In genomic region chr6:158283304-158284005, GRCh38 we compare ENCODE assay signal across 8 cellular contexts. TPM values are rescaled to one million over a fixed set of nuclear protein-coding genes. Genes with fewer than 3 reads are reported as not detected.
A peak's percentile ranks its signal among the peaks of the same experiment; 100 is the strongest.
DNase-seq lines count a peak whose midpoint lies in the region; ATAC-seq and TF ChIP-seq lines count a peak whose summit lies in the region.

No MANE protein-coding gene starts in this region.

- H3K9me3 ChIP-seq in right cardiac atrium (ENCODE audit: control insufficient read depth, low read length) (no peaks in the 10 kb centered on the region), tibial artery (no peaks in the 10 kb centered on the region)

- CTCF ChIA-PET in activated naive CD4-positive, alpha-beta T cell treated with anti-CD3 and anti-CD28 coated beads, Interleukin-2, amount 10 ng/mL, durations not matched to agents 7 days and 5 days (lab: Charles Lee): interaction anchor here (1.8 kb wide), 1 partner anchor 63 kb away, joined by 5 read pairs; no protein-coding TSS in a partner anchor
- CTCF ChIA-PET in activated CD4-positive, alpha-beta memory T cell treated with anti-CD3 and anti-CD28 coated beads for 36 hours (lab: Charles Lee): no interaction called here

- H3K4me1 ChIP-seq in right cardiac atrium (ENCODE audit: control insufficient read depth, insufficient read depth, low read length) (peaks cover 9% of the 10 kb centered on the region), tibial artery (peaks cover 0 to 33% (median 19%) of the 10 kb centered on the region in 4 donors)

- TF ChIP-seq CTCF in tibial artery (IDR thresholded peaks at IDR 0.05): no peak

- H3K27me3 ChIP-seq in right cardiac atrium (ENCODE audit: control insufficient read depth, insufficient read depth): no peaks in the 10 kb centered on the region
- no peaks in the 10 kb centered on the region for H3K27me3 ChIP-seq in tibial artery

- no peaks in the 10 kb centered on the region for H3K27me3 Mint-ChIP-seq in activated naive CD4-positive, alpha-beta T cell treated with anti-CD3 and anti-CD28 coated beads, Interleukin-2, amount 10 ng/mL, durations not matched to agents 7 days and 5 days
- H3K27me3 Mint-ChIP-seq in activated CD4-positive, alpha-beta memory T cell treated with anti-CD3 and anti-CD28 coated beads for 36 hours: no peaks in the 10 kb centered on the region

- peak overlapping the region; percentile 47 for H3K27ac Mint-ChIP-seq in activated naive CD4-positive, alpha-beta T cell treated with anti-CD3 and anti-CD28 coated beads, Interleukin-2, amount 10 ng/mL, durations not matched to agents 7 days and 5 days
- peak overlapping the region; percentile 28 for H3K27ac Mint-ChIP-seq in activated CD4-positive, alpha-beta memory T cell treated with anti-CD3 and anti-CD28 coated beads for 36 hours

- POLR2A ChIA-PET in activated CD4-positive, alpha-beta memory T cell treated with anti-CD3 and anti-CD28 coated beads for 36 hours (lab: Charles Lee): no interaction called here

- DNase-seq in activated naive CD4-positive, alpha-beta T cell treated with anti-CD3 and anti-CD28 coated beads, Interleukin-2, amount 10 ng/mL, durations not matched to agents 7 days and 5 days: peak; percentile 29
- no peak for DNase-seq in activated naive CD4-positive, alpha-beta T cell treated with anti-CD3 and anti-CD28 coated beads, Interleukin-2, amount 50 U/mL, for 16 hours
- DNase-seq in activated CD4-positive, alpha-beta memory T cell treated with anti-CD3 and anti-CD28 coated beads for 36 hours: peak; percentile 50
- DNase-seq in right cardiac atrium (peak in 1 of 3 donors; percentile 50), tibial artery (no peak), GF-D8 (lab: John Stamatoyannopoulos, UW) (no peak), SKM-1 treated with dmso at 0.1 percent for 144 hours (lab: John Stamatoyannopoulos, UW; ENCODE audit: unreplicated experiment) (no peak)

- no peaks in the 10 kb centered on the region for H3K9me3 Mint-ChIP-seq in activated naive CD4-positive, alpha-beta T cell treated with anti-CD3 and anti-CD28 coated beads, Interleukin-2, amount 10 ng/mL, durations not matched to agents 7 days and 5 days
- H3K9me3 Mint-ChIP-seq in activated CD4-positive, alpha-beta memory T cell treated with anti-CD3 and anti-CD28 coated beads for 36 hours: no peaks in the 10 kb centered on the region

- ATAC-seq in right cardiac atrium (peak; percentile 53 to 65), GM19395 (IDR thresholded peaks at IDR 0.05; ENCODE audit: unreplicated experiment) (no peak)

- H3K36me3 ChIP-seq in tibial artery: no peaks in the 10 kb centered on the region

- 58% methylated on average over 4 of the region's 4 CpGs for whole genome bisulfite sequencing in right cardiac atrium

- no peak overlapping the region for H3K4me3 Mint-ChIP-seq in activated naive CD4-positive, alpha-beta T cell treated with anti-CD3 and anti-CD28 coated beads, Interleukin-2, amount 10 ng/mL, durations not matched to agents 7 days and 5 days
- H3K4me3 Mint-ChIP-seq in activated CD4-positive, alpha-beta memory T cell treated with anti-CD3 and anti-CD28 coated beads for 36 hours: peak overlapping the region; percentile 1

- H3K4me1 Mint-ChIP-seq in activated naive CD4-positive, alpha-beta T cell treated with anti-CD3 and anti-CD28 coated beads, Interleukin-2, amount 10 ng/mL, durations not matched to agents 7 days and 5 days: peaks cover 41% of the 10 kb centered on the region
- peaks cover 37% of the 10 kb centered on the region for H3K4me1 Mint-ChIP-seq in activated CD4-positive, alpha-beta memory T cell treated with anti-CD3 and anti-CD28 coated beads for 36 hours (ENCODE audit: low read depth)

- H3K27ac ChIP-seq in right cardiac atrium (ENCODE audit: low read length) (no peak overlapping the region), tibial artery (peak overlapping the region; percentile 48 to 68)

- H3K36me3 Mint-ChIP-seq in activated naive CD4-positive, alpha-beta T cell treated with anti-CD3 and anti-CD28 coated beads, Interleukin-2, amount 10 ng/mL, durations not matched to agents 7 days and 5 days: peaks cover 14% of the 10 kb centered on the region
- H3K36me3 Mint-ChIP-seq in activated CD4-positive, alpha-beta memory T cell treated with anti-CD3 and anti-CD28 coated beads for 36 hours: no peaks in the 10 kb centered on the region

- H3K4me3 ChIP-seq in right cardiac atrium (ENCODE audit: low read length) (no peak overlapping the region), tibial artery (no peak overlapping the region)

- intact Hi-C loops in activated CD4-positive, alpha-beta memory T cell treated with anti-CD3 and anti-CD28 coated beads for 36 hours (cut with micrococcal nuclease): loop anchor here (1.0 kb wide), 1 partner anchor 12 kb away; no protein-coding TSS in a partner anchor
- intact Hi-C loops in right cardiac atrium (cut with DNase I): no loop called here
- intact Hi-C loops in tibial artery (cut with DNase I; ENCODE audit: low total_unique reads): no loop called here

RNA-seq across cellular contexts. Expression of gene TULP4, which starts 28.8 kb away (rescaled TPM):
- 10 to 100 TPM; 15.9 to 16.3 TPM for total RNA-seq in activated CD4-positive, alpha-beta memory T cell treated with anti-CD3 and anti-CD28 coated beads for 36 hours
- total RNA-seq in right cardiac atrium: 100 to 1,000 TPM; 166 to 228 (median 174) TPM
- 14.7 TPM for polyA plus RNA-seq in right cardiac atrium

Comparison
In these comparisons a context has a peak if more than half of its experiments do, and no peak if none do; other contexts are left out.
1. DNase-seq: peak in activated naive CD4-positive, alpha-beta T cell treated with anti-CD3 and anti-CD28 coated beads, Interleukin-2, amount 10 ng/mL, durations not matched to agents 7 days and 5 days (single experiment) and activated CD4-positive, alpha-beta memory T cell treated with anti-CD3 and anti-CD28 coated beads for 36 hours (single experiment); none in activated naive CD4-positive, alpha-beta T cell treated with anti-CD3 and anti-CD28 coated beads, Interleukin-2, amount 50 U/mL, for 16 hours (single experiment), tibial artery (0 of 2), GF-D8 (single experiment) and SKM-1 treated with dmso at 0.1 percent for 144 hours (single experiment).
2. RNA of gene TULP4, which starts 28.8 kb away (total RNA-seq): 166 to 228 TPM in right cardiac atrium; 15.9 to 16.3 TPM in activated CD4-positive, alpha-beta memory T cell treated with anti-CD3 and anti-CD28 coated beads for 36 hours; every median in the first group is over 4 times any median in the second.